23 cellular contexts compared by ENCODE assay signal in the genomic region with DNA sequence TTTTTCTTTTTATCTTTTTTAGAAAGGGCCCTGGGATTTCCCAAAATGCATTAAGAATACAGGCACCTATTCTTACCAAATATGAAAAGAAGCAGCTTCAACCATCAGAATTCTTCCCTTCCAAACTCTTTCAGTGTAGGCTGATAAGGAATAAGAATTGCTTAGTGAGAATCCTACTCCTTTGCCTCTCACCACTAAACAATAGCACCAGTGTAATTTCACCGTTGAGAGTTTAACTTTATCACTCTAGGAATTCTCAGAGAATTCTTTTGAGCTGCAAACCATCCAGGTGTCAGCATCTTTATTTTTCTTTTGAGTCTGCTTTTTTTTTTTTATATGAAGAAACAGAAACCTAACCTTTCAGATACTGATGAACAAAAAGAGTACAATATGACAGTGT.
"Had no signal": no experiment of that assay in that cellular context is flagged by ENCODE, and none has a peak within 500 bp of the region (broad histone marks: within the 10 kb centered on the region; RNA-seq: fewer than 3 reads in every experiment).

No MANE protein-coding gene starts in this region.

- H3K27ac Mint-ChIP-seq: naive B cell; natural killer cell; nephron progenitor cell; neural progenitor cell; stimulated activated effector memory CD8-positive, alpha-beta T cell treated with anti-CD3 and anti-CD28 coated beads, Interleukin-12 subunit alpha, Interleukin-12 subunit beta, amount 100 ng/mL, for 72 hours; stimulated activated naive CD8-positive, alpha-beta T cell treated with anti-CD3 and anti-CD28 coated beads, Interleukin-15, Interleukin-2, amounts not matched to agents 100 ng/mL and 50 ng/mL, for 24 hours had no signal

- H3K9me3 ChIP-seq: left ventricle myocardium inferior, ovary, prostate gland, suprapubic skin, thoracic aorta, tibial artery, upper lobe of right lung had no signal

- H3K4me2 ChIP-seq: hepatocyte, neural progenitor cell had no signal

- H3K27me3 ChIP-seq: hepatocyte, neural progenitor cell, ovary, spleen, suprapubic skin, tibial artery, upper lobe of right lung had no signal

- H3K36me3 Mint-ChIP-seq: naive B cell; natural killer cell; neural progenitor cell; stimulated activated effector memory CD8-positive, alpha-beta T cell treated with anti-CD3 and anti-CD28 coated beads, Interleukin-12 subunit alpha, Interleukin-12 subunit beta, amount 100 ng/mL, for 72 hours had no signal

- DNase-seq: islet precursor cell; left ventricle myocardium inferior; naive B cell; natural killer cell; nephron progenitor cell; ovary; retina; right cardiac atrium; spleen; stimulated activated CD4-positive, alpha-beta T cell treated with anti-CD3 and anti-CD28 coated beads, Interleukin-4, amount 100 ng/mL, for 24 hours; stimulated activated naive CD4-positive, alpha-beta T cell; tibial artery; trophoblast cell; upper lobe of right lung had no signal

- H2AFZ ChIP-seq: hepatocyte had no signal

- H3K9ac ChIP-seq: neural progenitor cell had no signal

- H3K36me3 ChIP-seq: left ventricle myocardium inferior, neural progenitor cell, ovary, prostate gland, spleen, suprapubic skin, thoracic aorta, tibial artery, upper lobe of right lung had no signal

- H3K79me2 ChIP-seq: hepatocyte had no signal

- H3K9me3 Mint-ChIP-seq: nephron progenitor cell, neural progenitor cell had no signal

- H3K4me1 Mint-ChIP-seq: naive B cell; natural killer cell; nephron progenitor cell; stimulated activated effector memory CD8-positive, alpha-beta T cell treated with anti-CD3 and anti-CD28 coated beads, Interleukin-12 subunit alpha, Interleukin-12 subunit beta, amount 100 ng/mL, for 72 hours had no signal

- H3K4me1 ChIP-seq: left ventricle myocardium inferior, prostate gland, spleen, suprapubic skin, tibial artery, upper lobe of right lung had no signal

- H3K4me3 ChIP-seq: hepatocyte, left ventricle myocardium inferior, lung, neural progenitor cell, ovary, prostate gland, skin epidermis, spleen, suprapubic skin, thoracic aorta, tibial artery, upper lobe of right lung had no signal

- H3K4me3 Mint-ChIP-seq: naive B cell; natural killer cell; nephron progenitor cell; neural progenitor cell; stimulated activated effector memory CD8-positive, alpha-beta T cell treated with anti-CD3 and anti-CD28 coated beads, Interleukin-12 subunit alpha, Interleukin-12 subunit beta, amount 100 ng/mL, for 72 hours; stimulated activated naive CD8-positive, alpha-beta T cell treated with anti-CD3 and anti-CD28 coated beads, Interleukin-15, Interleukin-2, amounts not matched to agents 100 ng/mL and 50 ng/mL, for 24 hours had no signal

- H3K27me3 Mint-ChIP-seq: naive B cell; stimulated activated naive CD8-positive, alpha-beta T cell treated with anti-CD3 and anti-CD28 coated beads, Interleukin-15, Interleukin-2, amounts not matched to agents 100 ng/mL and 50 ng/mL, for 24 hours had no signal

- H3K27ac ChIP-seq: hepatocyte, left ventricle myocardium inferior, neural progenitor cell, ovary, prostate gland, skin epidermis, spleen, suprapubic skin, thoracic aorta, tibial artery, upper lobe of right lung had no signal
